Comparison of ENCODE assay signal across 20 cellular contexts in genomic region chr1:192729500-192729899, GRCh38.
"Had no signal": no experiment of that assay in that cellular context is flagged by ENCODE, and none has a peak within 500 bp of the region (broad histone marks: within the 10 kb centered on the region; RNA-seq: fewer than 3 reads in every experiment).

No MANE protein-coding gene starts in this region.

- H3K36me3 ChIP-seq: heart left ventricle, sigmoid colon, upper lobe of left lung, WERI-Rb-1 had no signal

- H3K27ac Mint-ChIP-seq: activated CD4-positive, alpha-beta T cell treated with anti-CD3 and anti-CD28 coated beads, Interleukin-2, amount 10 ng/mL, durations not matched to agents 7 days and 5 days; activated CD8-positive, alpha-beta memory T cell treated with anti-CD3 and anti-CD28 coated beads, Interleukin-2, amount 10 ng/mL, durations not matched to agents 7 days and 5 days; activated CD8-positive, alpha-beta T cell treated with anti-CD3 and anti-CD28 coated beads for 36 hours; activated naive CD4-positive, alpha-beta T cell treated with anti-CD3 and anti-CD28 coated beads, Interleukin-2, amount 50 U/mL, for 24 hours; activated T-helper 1 cell treated with anti-CD3 and anti-CD28 coated beads, Interleukin-12 subunit alpha, Interleukin-12 subunit beta, Interleukin-2, Interleukin-4 antibody, amounts not matched to agents 30 ng/mL and 10 ng/mL and 1 ng/mL, durations not matched to agents 14 hours and 24 hours and 36 hours; naive B cell had no signal

- H3K27me3 Mint-ChIP-seq: activated naive CD4-positive, alpha-beta T cell treated with anti-CD3 and anti-CD28 coated beads, Interleukin-2, amount 50 U/mL, for 24 hours; central memory CD8-positive, alpha-beta T cell; naive B cell had no signal

- H3K4me3 Mint-ChIP-seq: activated CD4-positive, alpha-beta T cell treated with anti-CD3 and anti-CD28 coated beads, Interleukin-2, amount 10 ng/mL, durations not matched to agents 7 days and 5 days; activated CD8-positive, alpha-beta memory T cell treated with anti-CD3 and anti-CD28 coated beads, Interleukin-2, amount 10 ng/mL, durations not matched to agents 7 days and 5 days; activated CD8-positive, alpha-beta T cell treated with anti-CD3 and anti-CD28 coated beads for 36 hours; activated naive CD4-positive, alpha-beta T cell treated with anti-CD3 and anti-CD28 coated beads, Interleukin-2, amount 50 U/mL, for 24 hours; activated T-helper 1 cell treated with anti-CD3 and anti-CD28 coated beads, Interleukin-12 subunit alpha, Interleukin-12 subunit beta, Interleukin-2, Interleukin-4 antibody, amounts not matched to agents 30 ng/mL and 10 ng/mL and 1 ng/mL, durations not matched to agents 14 hours and 24 hours and 36 hours; central memory CD8-positive, alpha-beta T cell; naive B cell; neural crest cell had no signal

- DNase-seq: activated CD4-positive, alpha-beta T cell treated with anti-CD3 and anti-CD28 coated beads, Interleukin-2, amount 10 ng/mL, durations not matched to agents 7 days and 5 days; activated CD4-positive, CD25-positive, alpha-beta regulatory T cell treated with anti-CD3 and anti-CD28 coated beads, Interleukin-2, amount 50 U/mL, for 72 hours; activated CD8-positive, alpha-beta memory T cell treated with anti-CD3 and anti-CD28 coated beads, Interleukin-2, amount 10 ng/mL, durations not matched to agents 7 days and 5 days; activated CD8-positive, alpha-beta T cell treated with anti-CD3 and anti-CD28 coated beads for 36 hours; activated gamma-delta T cell; cortex of kidney; heart left ventricle; mesendoderm; mucosa of descending colon; naive B cell; sigmoid colon; stimulated activated CD4-positive, alpha-beta T cell treated with anti-CD3 and anti-CD28 coated beads, Interleukin-4, amount 100 ng/mL, for 1 hour; stimulated activated naive CD4-positive, alpha-beta T cell treated with Interleukin-2 at 50 U/mL for 16 hours; T-helper 1 cell; upper lobe of left lung; WERI-Rb-1 had no signal

- H3K9me3 Mint-ChIP-seq: activated CD8-positive, alpha-beta T cell treated with anti-CD3 and anti-CD28 coated beads for 36 hours; activated naive CD4-positive, alpha-beta T cell treated with anti-CD3 and anti-CD28 coated beads, Interleukin-2, amount 50 U/mL, for 24 hours; activated T-helper 1 cell treated with anti-CD3 and anti-CD28 coated beads, Interleukin-12 subunit alpha, Interleukin-12 subunit beta, Interleukin-2, Interleukin-4 antibody, amounts not matched to agents 30 ng/mL and 10 ng/mL and 1 ng/mL, durations not matched to agents 14 hours and 24 hours and 36 hours; central memory CD8-positive, alpha-beta T cell; naive B cell had no signal

- H3K27me3 ChIP-seq: heart left ventricle, sigmoid colon, upper lobe of left lung had no signal

- H3K36me3 Mint-ChIP-seq: activated CD8-positive, alpha-beta memory T cell treated with anti-CD3 and anti-CD28 coated beads, Interleukin-2, amount 10 ng/mL, durations not matched to agents 7 days and 5 days; activated naive CD4-positive, alpha-beta T cell treated with anti-CD3 and anti-CD28 coated beads, Interleukin-2, amount 50 U/mL, for 24 hours; naive B cell had no signal

- H3K4me1 Mint-ChIP-seq: activated CD4-positive, alpha-beta T cell treated with anti-CD3 and anti-CD28 coated beads, Interleukin-2, amount 10 ng/mL, durations not matched to agents 7 days and 5 days; activated CD8-positive, alpha-beta memory T cell treated with anti-CD3 and anti-CD28 coated beads, Interleukin-2, amount 10 ng/mL, durations not matched to agents 7 days and 5 days; activated naive CD4-positive, alpha-beta T cell treated with anti-CD3 and anti-CD28 coated beads, Interleukin-2, amount 50 U/mL, for 24 hours; central memory CD8-positive, alpha-beta T cell; naive B cell; neural crest cell had no signal

- H3K27ac ChIP-seq: heart left ventricle, sigmoid colon, WERI-Rb-1 had no signal

- H3K4me1 ChIP-seq: sigmoid colon had no signal

- ATAC-seq: activated CD8-positive, alpha-beta memory T cell treated with anti-CD3 and anti-CD28 coated beads, Interleukin-2, amount 10 ng/mL, durations not matched to agents 7 days and 5 days; activated CD8-positive, alpha-beta T cell treated with anti-CD3 and anti-CD28 coated beads for 36 hours; mucosa of descending colon had no signal

- H3K4me3 ChIP-seq: heart left ventricle, mucosa of descending colon, sigmoid colon, upper lobe of left lung had no signal

- H3K9me3 ChIP-seq: mucosa of descending colon, sigmoid colon, upper lobe of left lung had no signal
